9 cellular contexts compared by ENCODE assay signal in genomic region chr10:104614245-104614831, GRCh38. TPM values are rescaled to one million over a fixed set of nuclear protein-coding genes. Genes with fewer than 3 reads are reported as not detected.
A peak's percentile ranks its signal among the peaks of the same experiment; 100 is the strongest.
DNase-seq lines count a peak whose midpoint lies in the region; ATAC-seq, FAIRE-seq and TF ChIP-seq lines count a peak whose summit lies in the region.
"Had no signal": no experiment of that assay in that cellular context is flagged by ENCODE, and none has a peak within 500 bp of the region (broad histone marks: within the 10 kb centered on the region; RNA-seq: fewer than 3 reads in every experiment).

No MANE protein-coding gene starts in this region.

- H3K4me1 ChIP-seq in CD8-positive, alpha-beta T cell (ENCODE audit: insufficient read depth, low read length), result no peaks in the 10 kb centered on the region
- no peaks in the 10 kb centered on the region for H3K4me1 ChIP-seq in HepG2 (ENCODE audit: insufficient read depth, low read length)

- FAIRE-seq in HepG2 (lab: Jason Lieb, UNC), result no peak

- no peak overlapping the region for H3K4me3 Mint-ChIP-seq in CD8-positive, alpha-beta T cell
- no peak overlapping the region for H3K4me3 Mint-ChIP-seq in activated CD4-positive, alpha-beta memory T cell treated with anti-CD3 and anti-CD28 coated beads for 36 hours
- H3K4me3 Mint-ChIP-seq: T-cell had no signal

- POLR2A ChIA-PET in CD8-positive, alpha-beta T cell (lab: Charles Lee), result no interaction called here
- POLR2A ChIA-PET in activated CD4-positive, alpha-beta memory T cell treated with anti-CD3 and anti-CD28 coated beads for 36 hours (lab: Charles Lee), result no interaction called here
- POLR2A ChIA-PET in HepG2 (lab: Yijun Ruan, JAX), result no interaction called here

- no peaks in the 10 kb centered on the region for H3K9me3 ChIP-seq in CD8-positive, alpha-beta T cell (ENCODE audit: low read length)
- no peaks in the 10 kb centered on the region for H3K9me3 ChIP-seq in HepG2 (ENCODE audit: low read length)

- H3K27me3 ChIP-seq in CD8-positive, alpha-beta T cell (ENCODE audit: insufficient read depth, low read length), result no peaks in the 10 kb centered on the region
- peaks cover 0 to 5% of the 10 kb centered on the region in 2 experiments; a peak in 1 of 5 replicates for H3K27me3 ChIP-seq in HepG2 (ENCODE audit: control insufficient read depth in 1 of 2, insufficient read depth in 2 of 2, low read length in 2 of 2)

- no peaks in the 10 kb centered on the region for H3K36me3 ChIP-seq in CD8-positive, alpha-beta T cell (ENCODE audit: insufficient read depth, low read length)
- no peaks in the 10 kb centered on the region for H3K36me3 ChIP-seq in HepG2 (replicated peaks in 1 of 2; ENCODE audit: control insufficient read depth in 1 of 2, insufficient read depth in 2 of 2, low read length in 2 of 2)

- no peak for TF ChIP-seq RAD21 in HepG2 (CRISPR knock-in tag; IDR thresholded peaks at IDR 0.05)

- TF ChIP-seq POLR2A in HepG2 (IDR thresholded peaks at IDR 0.05; ENCODE audit: insufficient read depth in 1 of 2, low read depth in 2 of 2, low read length in 2 of 2), result no peak

- peaks cover 16% of the 10 kb centered on the region for H3K27me3 Mint-ChIP-seq in CD8-positive, alpha-beta T cell (ENCODE audit: low read depth)
- H3K27me3 Mint-ChIP-seq in activated CD4-positive, alpha-beta memory T cell treated with anti-CD3 and anti-CD28 coated beads for 36 hours, result peaks cover 6% of the 10 kb centered on the region

- H4K20me1 ChIP-seq in HepG2 (ENCODE audit: insufficient read depth, low read length), result no peaks in the 10 kb centered on the region

- whole genome bisulfite sequencing in HepG2 (ENCODE audit: low lambda C conversion rate), result 14% methylated on average over 6 of the region's 6 CpGs

- no peak overlapping the region for H3K9ac ChIP-seq in HepG2 (ENCODE audit: insufficient read depth, low read depth, low read length)

- TF ChIP-seq CTCF in CD8-positive, alpha-beta T cell (IDR thresholded peaks at IDR 0.05), result peak; percentile 31
- TF ChIP-seq CTCF in HepG2 (CRISPR knock-in tag; IDR thresholded peaks at IDR 0.05), result peak; percentile 56

- no peaks in the 10 kb centered on the region for H3K36me3 Mint-ChIP-seq in CD8-positive, alpha-beta T cell
- no peaks in the 10 kb centered on the region for H3K36me3 Mint-ChIP-seq in activated CD4-positive, alpha-beta memory T cell treated with anti-CD3 and anti-CD28 coated beads for 36 hours
- H3K36me3 Mint-ChIP-seq: T-cell had no signal

- intact Hi-C loops in CD8-positive, alpha-beta T cell (cut with DNase I, micrococcal nuclease), result loop anchor here in 1 of 2 experiments (2.0 kb wide), 1 partner anchor 34 kb away; no protein-coding TSS in a partner anchor
- intact Hi-C loops in activated CD4-positive, alpha-beta memory T cell treated with anti-CD3 and anti-CD28 coated beads for 36 hours (cut with micrococcal nuclease), result loop anchor here (1.0 kb wide), 1 partner anchor 33 kb away; no protein-coding TSS in a partner anchor
- intact Hi-C loops in HepG2 (cut with micrococcal nuclease; ENCODE audit: unreplicated experiment), result loop anchor here (2.0 kb wide), 1 partner anchor 34 kb away; no protein-coding TSS in a partner anchor

- ATAC-seq in CD8-positive, alpha-beta T cell, result no peak
- ATAC-seq in GM18868 (IDR thresholded peaks at IDR 0.05; ENCODE audit: unreplicated experiment) (peak; percentile 84), HepG2 (peak; percentile 77), HG03521 (IDR thresholded peaks at IDR 0.05; ENCODE audit: unreplicated experiment) (no peak), HG02588 (IDR thresholded peaks at IDR 0.05; ENCODE audit: unreplicated experiment) (no peak)
- ATAC-seq: T-cell had no signal

- peaks cover 2% of the 10 kb centered on the region for H3K9me3 Mint-ChIP-seq in CD8-positive, alpha-beta T cell
- H3K9me3 Mint-ChIP-seq in activated CD4-positive, alpha-beta memory T cell treated with anti-CD3 and anti-CD28 coated beads for 36 hours, result peaks cover 6% of the 10 kb centered on the region

- no peak overlapping the region for H3K27ac ChIP-seq in CD8-positive, alpha-beta T cell (ENCODE audit: low read depth, low read length)
- H3K27ac ChIP-seq in HepG2 (ENCODE audit: extremely low read length, insufficient read depth, low read length), result no peak overlapping the region

- no peak for DNase-seq in CD8-positive, alpha-beta T cell
- DNase-seq in HT1080 (ENCODE audit: low read depth), result peak; percentile 64
- DNase-seq in activated CD4-positive, alpha-beta memory T cell treated with anti-CD3 and anti-CD28 coated beads for 36 hours, result peak; percentile 51
- DNase-seq in HepG2 (ENCODE audit: low spot score), result peak; percentile 17
- DNase-seq in globus pallidus (ENCODE audit: low spot score), result no peak

- no peak overlapping the region for H3K27ac Mint-ChIP-seq in CD8-positive, alpha-beta T cell
- no peak overlapping the region for H3K27ac Mint-ChIP-seq in activated CD4-positive, alpha-beta memory T cell treated with anti-CD3 and anti-CD28 coated beads for 36 hours
- H3K27ac Mint-ChIP-seq: T-cell had no signal

- BruUV-seq in HepG2 (replicated peaks; lab: Mats Ljungman, UMichigan), result no TSS peak

- TF ChIP-seq EP300 in HepG2 (IDR thresholded peaks at IDR 0.05; ENCODE audit: low read depth in 2 of 2, low read length in 2 of 2) (no peak), HepG2 (CRISPR knock-in tag; IDR thresholded peaks at IDR 0.05; ENCODE audit: borderline replicate concordance) (no peak)

- no peaks in the 10 kb centered on the region for H3K4me1 Mint-ChIP-seq in CD8-positive, alpha-beta T cell (ENCODE audit: low read depth)
- H3K4me1 Mint-ChIP-seq in activated CD4-positive, alpha-beta memory T cell treated with anti-CD3 and anti-CD28 coated beads for 36 hours (ENCODE audit: low read depth), result no peaks in the 10 kb centered on the region
- H3K4me1 Mint-ChIP-seq: T-cell had no signal

- no peak overlapping the region for H3K4me3 ChIP-seq in CD8-positive, alpha-beta T cell (ENCODE audit: low read depth, low read length)
- H3K4me3 ChIP-seq in HepG2 (replicated peaks in 1 of 3; ENCODE audit: insufficient read depth in 1 of 3, low read depth in 2 of 3, low read length in 3 of 3), result no peak overlapping the region

- H3K79me2 ChIP-seq in HepG2 (ENCODE audit: insufficient read depth, low read length), result no peaks in the 10 kb centered on the region

- H3K4me2 ChIP-seq in HepG2 (ENCODE audit: low read depth, low read length), result no peak overlapping the region

- CTCF ChIA-PET in CD8-positive, alpha-beta T cell (lab: Charles Lee), result interaction anchor here (0.6 to 0.8 kb wide), 3 partner anchors 34 to 669 kb away, joined by 3 read pairs; no protein-coding TSS in a partner anchor
- CTCF ChIA-PET in activated CD4-positive, alpha-beta memory T cell treated with anti-CD3 and anti-CD28 coated beads for 36 hours (lab: Charles Lee), result interaction anchor here (0.6 to 3.0 kb wide), 6 partner anchors 12 to 308 kb away, joined by 3 to 17 read pairs (median 4); no protein-coding TSS in a partner anchor
- CTCF ChIA-PET in HepG2 (lab: Yijun Ruan, JAX; ENCODE audit: low intra/inter-chr PET ratio, low total read pairs), result interaction anchor here (0.6 to 1.5 kb wide), 2 partner anchors 34 to 324 kb away, joined by 3 to 5 read pairs; no protein-coding TSS in a partner anchor

- no peak overlapping the region for H2AFZ ChIP-seq in HepG2 (ENCODE audit: low read length)

- in situ Hi-C loops in HepG2 (cut with HindIII; ENCODE audit: extremely low pct_ligation_motif_present, low pct_unique_long_range_greater_than_20kb), result loop anchor here (10.0 kb wide), 1 partner anchor 210 kb away; no protein-coding TSS in a partner anchor

TF ChIP-seq in HepG2, 621 proteins besides CTCF, POLR2A, EP300 and RAD21 (continues in another document):
- TF ChIP-seq STAG1 (CRISPR knock-in tag; IDR thresholded peaks at IDR 0.05), result peak; percentile 38
- no peak for TF ChIP-seq FLYWCH1 (CRISPR knock-in tag; IDR thresholded peaks at IDR 0.05)
- TF ChIP-seq GLI4 (CRISPR knock-in tag; IDR thresholded peaks at IDR 0.05; ENCODE audit: borderline replicate concordance), result no peak

RNA-seq across cellular contexts. Expression of gene SORCS3, which starts 26.8 kb away (rescaled TPM):
- under 1 TPM; 0.14 TPM for total RNA-seq in CD8-positive, alpha-beta T cell
- total RNA-seq in HT1080 (2014; rRNA removed; shearing (Covaris generic)), result 0.03 and 0.05 TPM in 2 replicates
- 0.02 and 0.08 TPM in 2 replicates for polyA plus RNA-seq in HT1080 (2015; cell fraction: cytosol; rRNA removed)
- polyA plus RNA-seq in HT1080 (2015; cell fraction: nucleus; rRNA removed), result 0.07 and 0.19 TPM in 2 replicates
- not detected for total RNA-seq in activated CD4-positive, alpha-beta memory T cell treated with anti-CD3 and anti-CD28 coated beads for 36 hours
- total RNA-seq in HepG2 (2016; rRNA removed; fragmentation: Illumina TruSeq; extraction: Trizol), result not detected in 2 replicates
- total RNA-seq in HepG2 (2016; cell fraction: cytosol; rRNA removed; fragmentation: Illumina TruSeq; extraction: Trizol; ENCODE audit: low read depth), result not detected in 2 replicates
- not detected in 2 replicates for total RNA-seq in HepG2 (2016; cell fraction: insoluble cytoplasmic fraction; rRNA removed; fragmentation: Illumina TruSeq; extraction: Trizol)
- total RNA-seq in HepG2 (2016; cell fraction: membrane; rRNA removed; fragmentation: Illumina TruSeq; extraction: Trizol), result not detected in 2 replicates
- total RNA-seq in HepG2 (2016; cell fraction: nucleus; rRNA removed; fragmentation: Illumina TruSeq; extraction: Trizol), result not detected in 2 replicates
- 0.01 and 0.07 TPM in 2 replicates for polyA plus RNA-seq in HepG2 (2011; rRNA removed)
- polyA plus RNA-seq in HepG2 (2011; cell fraction: cytosol; rRNA removed), result 0.01 TPM in 2 replicates
- polyA plus RNA-seq in HepG2 (2011; cell fraction: nucleus; rRNA removed), result 0.05 TPM in 2 replicates
- 0.15 and 0.29 TPM in 2 replicates for polyA plus RNA-seq in HepG2 (2012)
- polyA plus RNA-seq in HepG2 (2016; cell fraction: cytosol; fragmentation: Illumina TruSeq; extraction: Trizol; ENCODE audit: low read depth), result not detected in 2 replicates
- not detected in 2 replicates for polyA plus RNA-seq in HepG2 (2016; cell fraction: insoluble cytoplasmic fraction; fragmentation: Illumina TruSeq; extraction: Trizol; ENCODE audit: low read depth)
- not detected in 2 replicates for polyA plus RNA-seq in HepG2 (2016; cell fraction: membrane; fragmentation: Illumina TruSeq; extraction: Trizol; ENCODE audit: low read depth)
- not detected in 2 replicates for polyA plus RNA-seq in HepG2 (2016; cell fraction: nucleus; fragmentation: Illumina TruSeq; extraction: Trizol; ENCODE audit: insufficient read depth, low read depth)
- polyA minus RNA-seq in HepG2 (2011; rRNA and poly(A)+ RNA removed; ENCODE audit: low replicate concordance), result 0.10 TPM in 1 of 2 replicates, not detected in the other
- not detected in 2 replicates for polyA minus RNA-seq in HepG2 (2011; cell fraction: cytosol; rRNA and poly(A)+ RNA removed)
- polyA minus RNA-seq in HepG2 (2011; cell fraction: nucleus; rRNA and poly(A)+ RNA removed), result 1.7 TPM in 1 of 2 replicates, not detected in the other

Comparison
In these comparisons a context has a peak if more than half of its experiments do, and no peak if none do; other contexts are left out.
1. ATAC-seq: peak in GM18868 (single experiment) and HepG2 (single experiment); none in CD8-positive, alpha-beta T cell (single experiment), HG03521 (single experiment) and HG02588 (single experiment).
2. DNase-seq: peak in HT1080 (single experiment), activated CD4-positive, alpha-beta memory T cell treated with anti-CD3 and anti-CD28 coated beads for 36 hours (single experiment) and HepG2 (single experiment); none in CD8-positive, alpha-beta T cell (0 of 7) and globus pallidus (single experiment).